ENCODE assay signal across 8 cellular contexts in the genomic region with DNA sequence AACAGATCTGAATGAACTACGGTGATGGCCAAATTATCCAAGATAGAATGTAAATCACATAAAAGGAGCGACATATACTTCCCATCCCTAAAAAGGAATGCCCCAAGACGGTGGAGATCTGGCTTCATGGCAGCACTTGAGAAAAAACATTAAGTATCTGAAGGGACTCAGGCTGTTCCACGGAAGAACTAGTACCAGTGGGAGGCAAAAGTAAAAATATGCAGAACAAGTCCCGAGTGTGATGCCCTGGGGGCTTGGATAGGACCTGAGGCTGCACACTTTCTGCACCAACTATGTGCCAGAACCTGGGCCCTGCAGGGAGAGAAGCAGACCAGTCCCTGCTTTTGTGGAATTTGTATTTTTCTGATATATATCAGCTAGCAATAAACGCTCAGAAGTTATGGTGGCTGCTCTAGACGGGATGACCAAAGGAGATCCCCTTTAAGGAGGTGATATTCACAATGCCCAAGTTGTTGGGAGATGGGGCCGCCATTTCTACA. TPM values are rescaled to one million over a fixed set of nuclear protein-coding genes. Genes with fewer than 3 reads are reported as not detected.
DNase-seq lines count a peak whose midpoint lies in the region; ATAC-seq and TF ChIP-seq lines count a peak whose summit lies in the region.

No MANE protein-coding gene starts in this region.

- CTCF ChIA-PET in activated CD4-positive, alpha-beta T cell treated with anti-CD3 and anti-CD28 coated beads for 36 hours (lab: Charles Lee): interaction anchor here (0.6 to 7.2 kb wide), 12 partner anchors 10 to 146 kb away, joined by 3 to 59 read pairs (median 4); partner anchors contain the start of gene CMTM3
- CTCF ChIA-PET in RWPE1 (lab: Yijun Ruan, JAX): interaction anchor here (0.7 to 1.4 kb wide), 3 partner anchors 21 to 847 kb away, joined by 3 to 5 read pairs (median 3); no protein-coding TSS in a partner anchor

- peak overlapping the region; percentile 97 for H3K4me3 Mint-ChIP-seq in activated CD4-positive, alpha-beta T cell treated with anti-CD3 and anti-CD28 coated beads for 36 hours

- peaks cover 4 to 9% (median 8%) of the 10 kb centered on the region in 3 donors for H3K36me3 ChIP-seq in skeletal muscle tissue (ENCODE audit: control insufficient read depth in 3 of 3, insufficient read depth in 3 of 3, low read length in 3 of 3)

- TF ChIP-seq CTCF in RWPE1 (conservative IDR thresholded peaks at IDR 0.05; ENCODE audit: low read depth) (no peak), fibroblast of pulmonary artery (IDR thresholded peaks at IDR 0.05; ENCODE audit: low read length, missing control alignments) (no peak)

- peaks cover 74% of the 10 kb centered on the region for H3K4me1 Mint-ChIP-seq in activated CD4-positive, alpha-beta T cell treated with anti-CD3 and anti-CD28 coated beads for 36 hours

- DNase-seq in activated CD4-positive, alpha-beta T cell treated with anti-CD3 and anti-CD28 coated beads for 36 hours: peak; percentile 45
- DNase-seq in activated CD4-positive, alpha-beta T cell treated with anti-CD3 and anti-CD28 coated beads, Interleukin-2, amount 50 U/mL, for 1 hour: no peak
- DNase-seq in RWPE1 (ENCODE audit: low spot score): no peak
- no peak for DNase-seq in fibroblast of pulmonary artery (ENCODE audit: low read depth)
- no peak for DNase-seq in ureter (ENCODE audit: low spot score)
- DNase-seq in pons (ENCODE audit: low spot score): no peak
- no peak for DNase-seq in activated CD8-positive, alpha-beta memory T cell treated with anti-CD3 and anti-CD28 coated beads for 24 hours

- no peaks in the 10 kb centered on the region for H3K9me3 Mint-ChIP-seq in activated CD4-positive, alpha-beta T cell treated with anti-CD3 and anti-CD28 coated beads for 36 hours (ENCODE audit: low read depth)

- intact Hi-C loops in activated CD4-positive, alpha-beta T cell treated with anti-CD3 and anti-CD28 coated beads for 36 hours (cut with DNase I, micrococcal nuclease): loop anchor here (1.0 to 5.0 kb wide), 10 partner anchors 12 to 279 kb away; partner anchors contain the start of genes CMTM3 (in 2 of the 2), CMTM4 (in 1 of the 2), DYNC1LI2 (in 1 of the 2) and NAE1 (in 1 of the 2)

- no peaks in the 10 kb centered on the region for H3K9me3 ChIP-seq in skeletal muscle tissue (ENCODE audit: control insufficient read depth in 3 of 3, low read length in 3 of 3)

- peak overlapping the region; percentile 91 for H3K27ac ChIP-seq in RWPE1
- peak overlapping the region; percentile 95 for H3K27ac ChIP-seq in skeletal muscle tissue (ENCODE audit: low read depth, low read length)

- H3K27me3 Mint-ChIP-seq in activated CD4-positive, alpha-beta T cell treated with anti-CD3 and anti-CD28 coated beads for 36 hours: no peaks in the 10 kb centered on the region

- H3K36me3 Mint-ChIP-seq in activated CD4-positive, alpha-beta T cell treated with anti-CD3 and anti-CD28 coated beads for 36 hours (ENCODE audit: low read depth): peaks cover 38% of the 10 kb centered on the region

- peaks cover 40 to 49% (median 41%) of the 10 kb centered on the region in 3 donors for H3K4me1 ChIP-seq in skeletal muscle tissue (ENCODE audit: control insufficient read depth in 3 of 3, insufficient read depth in 3 of 3, low read length in 3 of 3)

- peak overlapping the region; percentile 95 to 97 (median 97) for H3K9ac ChIP-seq in skeletal muscle tissue (ENCODE audit: low read depth in 1 of 3, low read length in 3 of 3)

- no peaks in the 10 kb centered on the region for H3K27me3 ChIP-seq in skeletal muscle tissue (ENCODE audit: control insufficient read depth in 3 of 3, insufficient read depth in 3 of 3, low read length in 3 of 3)

- ATAC-seq in activated CD4-positive, alpha-beta T cell treated with anti-CD3 and anti-CD28 coated beads for 36 hours: peak; percentile 7

- peak overlapping the region; percentile 94 for H3K27ac Mint-ChIP-seq in activated CD4-positive, alpha-beta T cell treated with anti-CD3 and anti-CD28 coated beads for 36 hours

- POLR2A ChIA-PET in activated CD4-positive, alpha-beta T cell treated with anti-CD3 and anti-CD28 coated beads for 36 hours (lab: Charles Lee): interaction anchor here (0.8 to 2.3 kb wide), 3 partner anchors 12 to 146 kb away, joined by 3 to 15 read pairs (median 8); no protein-coding TSS in a partner anchor
- POLR2A ChIA-PET in RWPE1 (lab: Yijun Ruan, JAX; ENCODE audit: low non-redundant PET): no interaction called here

- H3K4me3 ChIP-seq in fibroblast of pulmonary artery (replicated peaks; ENCODE audit: low read depth, low read length): peak overlapping the region; percentile 64
- H3K4me3 ChIP-seq in skeletal muscle tissue (ENCODE audit: low read length in 3 of 3): peak overlapping the region; percentile 85 to 98 (median 91)

RNA-seq across cellular contexts. Expression of gene CKLF, which starts 0.5 kb away (rescaled TPM):
- 100 to 1,000 TPM in 1 of 2 experiments, 10 to 100 TPM in 1; 93.5 to 122 TPM for total RNA-seq in activated CD4-positive, alpha-beta T cell treated with anti-CD3 and anti-CD28 coated beads for 36 hours
- 34.4 TPM for total RNA-seq in skeletal muscle tissue
- 34.0 TPM for total RNA-seq in ureter

RNA-seq across cellular contexts. Expression of gene TK2, which starts 1.9 kb away (rescaled TPM):
- total RNA-seq in activated CD4-positive, alpha-beta T cell treated with anti-CD3 and anti-CD28 coated beads for 36 hours: 1 to 10 TPM; 3.8 to 6.4 TPM
- total RNA-seq in skeletal muscle tissue: 11.5 TPM
- total RNA-seq in ureter: 37.9 TPM

RNA-seq across cellular contexts. Expression of gene CMTM1, which starts 14.4 kb away (rescaled TPM):
- total RNA-seq in activated CD4-positive, alpha-beta T cell treated with anti-CD3 and anti-CD28 coated beads for 36 hours: 10 to 100 TPM in 1 of 2 experiments, 1 to 10 TPM in 1; 6.4 to 11.8 TPM
- total RNA-seq in skeletal muscle tissue: not detected
- 4.3 TPM for total RNA-seq in ureter

RNA-seq across cellular contexts. Expression of gene CMTM2, which starts 27.4 kb away (rescaled TPM):
- under 1 TPM in 1 of 2 experiments, not detected in 1; 0.51 TPM for total RNA-seq in activated CD4-positive, alpha-beta T cell treated with anti-CD3 and anti-CD28 coated beads for 36 hours
- total RNA-seq in skeletal muscle tissue: not detected
- total RNA-seq in ureter: not detected

RNA-seq across cellular contexts. Expression of gene CMTM3, which starts 52.7 kb away (rescaled TPM):
- total RNA-seq in activated CD4-positive, alpha-beta T cell treated with anti-CD3 and anti-CD28 coated beads for 36 hours: 10 to 100 TPM; 53.7 to 59.7 TPM
- total RNA-seq in skeletal muscle tissue (23.0 TPM), ureter (25.4 TPM)
